22 cellular contexts compared by ENCODE assay signal in genomic region chr1:199174336-199174735, GRCh38.
DNase-seq lines count a peak whose midpoint lies in the region; ATAC-seq and TF ChIP-seq lines count a peak whose summit lies in the region.
"Had no signal": no experiment of that assay in that cellular context is flagged by ENCODE, and none has a peak within 500 bp of the region (broad histone marks: within the 10 kb centered on the region; RNA-seq: fewer than 3 reads in every experiment).

No MANE protein-coding gene starts in this region.

- no peak overlapping the region for H2AK5ac ChIP-seq in mesendoderm (ENCODE audit: low read length)

- no peak overlapping the region for H2BK120ac ChIP-seq in mesendoderm (ENCODE audit: low read depth, low read length)

- ATAC-seq in GM18519 (IDR thresholded peaks at IDR 0.05; ENCODE audit: low FRiP score, unreplicated experiment), result no peak
- no peak for ATAC-seq in GM18511 (IDR thresholded peaks at IDR 0.05; ENCODE audit: unreplicated experiment)
- ATAC-seq: heart right ventricle; stimulated activated effector memory CD8-positive, alpha-beta T cell treated with anti-CD3 and anti-CD28 coated beads, Interleukin-12 subunit alpha, Interleukin-12 subunit beta, amount 100 ng/mL, for 72 hours had no signal

- CTCF ChIA-PET in GM10248 (lab: Yijun Ruan, JAX), result interaction anchor here (1.8 to 2.9 kb wide), 2 partner anchors 11 to 69 kb away, joined by 8 to 11 read pairs; no protein-coding TSS in a partner anchor

- no peak overlapping the region for H3K27ac ChIP-seq in mesendoderm (ENCODE audit: low read depth, low read length)
- H3K27ac ChIP-seq: C4-2B, prostate gland, upper lobe of left lung had no signal

- H3K9me3 Mint-ChIP-seq in T-helper 2 cell treated with Interferon-gamma antibody and Interleukin-4, amounts not matched to agents 5 μg/mL and 100 μg/mL, for 36 hours, result peaks cover 3% of the 10 kb centered on the region
- H3K9me3 Mint-ChIP-seq: memory B cell; stimulated activated effector memory CD8-positive, alpha-beta T cell treated with anti-CD3 and anti-CD28 coated beads, Interleukin-12 subunit alpha, Interleukin-12 subunit beta, amount 100 ng/mL, for 72 hours had no signal

- H3K9ac ChIP-seq in mesendoderm (ENCODE audit: low read length), result no peak overlapping the region

- no peaks in the 10 kb centered on the region for H3K4me1 ChIP-seq in mesendoderm (ENCODE audit: control insufficient read depth, low read depth, low read length)
- H3K4me1 ChIP-seq: prostate gland, upper lobe of left lung had no signal

- peaks cover 38% of the 10 kb centered on the region for H3K4me1 Mint-ChIP-seq in T-helper 2 cell treated with Interferon-gamma antibody and Interleukin-4, amounts not matched to agents 5 μg/mL and 100 μg/mL, for 36 hours (ENCODE audit: low read depth)

- no peak overlapping the region for H3K4ac ChIP-seq in mesendoderm (ENCODE audit: low read depth, low read length)

- H3K4me2 ChIP-seq in mesendoderm (ENCODE audit: low read length), result no peak overlapping the region

- no peak overlapping the region for H3K23ac ChIP-seq in mesendoderm (ENCODE audit: low read length)

- no peak overlapping the region for H4K8ac ChIP-seq in mesendoderm (ENCODE audit: low read depth, low read length)

- peak overlapping the region; percentile 8 for H3K18ac ChIP-seq in mesendoderm (ENCODE audit: low read length)

- H3K4me3 ChIP-seq in GM12865 (ENCODE audit: low read depth, low read length) (no peak overlapping the region), mesendoderm (ENCODE audit: low read length) (no peak overlapping the region)
- H3K4me3 ChIP-seq: heart right ventricle, prostate gland, upper lobe of left lung had no signal

- no peak overlapping the region for H2BK15ac ChIP-seq in mesendoderm (replicated peaks; ENCODE audit: low read depth)

- H3K36me3 ChIP-seq in mesendoderm (ENCODE audit: control insufficient read depth, insufficient read depth, low read length), result no peaks in the 10 kb centered on the region
- H3K36me3 ChIP-seq: heart right ventricle, prostate gland, upper lobe of left lung had no signal

- no peaks in the 10 kb centered on the region for H3K79me1 ChIP-seq in mesendoderm (ENCODE audit: low read length)

- no peaks in the 10 kb centered on the region for H3K36me3 Mint-ChIP-seq in T-helper 2 cell treated with Interferon-gamma antibody and Interleukin-4, amounts not matched to agents 5 μg/mL and 100 μg/mL, for 36 hours (ENCODE audit: low read depth)
- H3K36me3 Mint-ChIP-seq: memory B cell; stimulated activated effector memory CD8-positive, alpha-beta T cell treated with anti-CD3 and anti-CD28 coated beads, Interleukin-12 subunit alpha, Interleukin-12 subunit beta, amount 100 ng/mL, for 72 hours had no signal

- peaks cover 39% of the 10 kb centered on the region for H3K27me3 Mint-ChIP-seq in T-helper 2 cell treated with Interferon-gamma antibody and Interleukin-4, amounts not matched to agents 5 μg/mL and 100 μg/mL, for 36 hours (ENCODE audit: low read depth)
- H3K27me3 Mint-ChIP-seq: activated naive CD8-positive, alpha-beta T cell treated with anti-CD3 and anti-CD28 coated beads, Interleukin-2, amount 10 ng/mL, durations not matched to agents 7 days and 5 days had no signal

- no peak overlapping the region for H3K56ac ChIP-seq in mesendoderm (ENCODE audit: low read length)

- no peaks in the 10 kb centered on the region for H3K79me2 ChIP-seq in mesendoderm (ENCODE audit: control insufficient read depth, insufficient read depth, low read length)

- TF ChIP-seq CTCF in GM12865 (IDR thresholded peaks at IDR 0.05; ENCODE audit: insufficient read depth, low read depth, low read length, missing control alignments) (no peak), GM10248 (IDR thresholded peaks at IDR 0.05; ENCODE audit: control extremely low read depth, extremely low read depth, low read depth, missing control alignments) (no peak)

- no peak overlapping the region for H4K5ac ChIP-seq in mesendoderm (ENCODE audit: low read length)

- H2BK5ac ChIP-seq in mesendoderm (ENCODE audit: low read length), result no peak overlapping the region

- H3K27ac Mint-ChIP-seq in T-helper 2 cell treated with Interferon-gamma antibody and Interleukin-4, amounts not matched to agents 5 μg/mL and 100 μg/mL, for 36 hours, result peak overlapping the region; percentile 3
- H3K27ac Mint-ChIP-seq: activated naive CD8-positive, alpha-beta T cell treated with anti-CD3 and anti-CD28 coated beads, Interleukin-2, amount 10 ng/mL, durations not matched to agents 7 days and 5 days; memory B cell; stimulated activated effector memory CD8-positive, alpha-beta T cell treated with anti-CD3 and anti-CD28 coated beads, Interleukin-12 subunit alpha, Interleukin-12 subunit beta, amount 100 ng/mL, for 72 hours had no signal

- H3K27me3 ChIP-seq in mesendoderm (ENCODE audit: insufficient read depth, low read length, poor library complexity), result no peaks in the 10 kb centered on the region
- H3K27me3 ChIP-seq: heart right ventricle, upper lobe of left lung had no signal

- H3K4me3 Mint-ChIP-seq in T-helper 2 cell treated with Interferon-gamma antibody and Interleukin-4, amounts not matched to agents 5 μg/mL and 100 μg/mL, for 36 hours, result no peak overlapping the region
- H3K4me3 Mint-ChIP-seq: activated naive CD8-positive, alpha-beta T cell treated with anti-CD3 and anti-CD28 coated beads, Interleukin-2, amount 10 ng/mL, durations not matched to agents 7 days and 5 days; memory B cell; stimulated activated effector memory CD8-positive, alpha-beta T cell treated with anti-CD3 and anti-CD28 coated beads, Interleukin-12 subunit alpha, Interleukin-12 subunit beta, amount 100 ng/mL, for 72 hours had no signal

- no peak for DNase-seq in T-helper 2 cell treated with Interferon-gamma antibody and Interleukin-4, amounts not matched to agents 5 μg/mL and 100 μg/mL, for 36 hours (ENCODE audit: low spot score)
- no peak for DNase-seq in T-helper 2 cell
- DNase-seq in GM12865 (ENCODE audit: low read depth), result peak; percentile 27
- peak; percentile 6 for DNase-seq in UCSD-AML1 (lab: John Stamatoyannopoulos, UW; ENCODE audit: unreplicated experiment)
- DNase-seq in mesendoderm, result no peak
- DNase-seq in GM10248 (ENCODE audit: extremely low spot score), result no peak
- DNase-seq: activated CD4-positive, alpha-beta T cell treated with anti-CD3 and anti-CD28 coated beads for 1 hour; activated CD8-positive, alpha-beta memory T cell treated with anti-CD3 and anti-CD28 coated beads, Interleukin-2, amount 50 U/mL, for 48 hours; activated naive CD8-positive, alpha-beta T cell treated with anti-CD3 and anti-CD28 coated beads, Interleukin-2, amount 10 ng/mL, durations not matched to agents 7 days and 5 days; DMS79 treated with DMSO at 0.1 percent for 48 hours; heart right ventricle; NCI-H187 treated with DMSO at 0.1 percent for 48 hours; NCI-H446; NK-92 treated with Interleukin-12 subunit alpha and Interleukin-12 subunit beta, amount 100 ng/mL, for 24 hours; stimulated activated CD4-positive, alpha-beta T cell treated with anti-CD3 and anti-CD28 coated beads, Interleukin-12 subunit alpha, Interleukin-12 subunit beta, amount 100 ng/mL, for 4 hours; upper lobe of left lung had no signal

- POLR2A ChIA-PET in GM10248 (lab: Yijun Ruan, JAX), result no interaction called here

Comparison
In these comparisons a context has a peak if more than half of its experiments do, and no peak if none do; other contexts are left out.
1. DNase-seq: peak in GM12865 (single experiment) and UCSD-AML1 (single experiment); none in T-helper 2 cell treated with Interferon-gamma antibody and Interleukin-4, amounts not matched to agents 5 μg/mL and 100 μg/mL, for 36 hours (single experiment), T-helper 2 cell (0 of 5), mesendoderm (single experiment) and GM10248 (single experiment).